ENCODE assay signal across 1 cellular context in genomic region chr1:247113094-247113497, GRCh38.
TF ChIP-seq lines count a peak whose summit lies in the region.

No MANE protein-coding gene starts in this region.

TF ChIP-seq in HepG2, 621 proteins besides CTCF, POLR2A, EP300 and RAD21 (continued from another document and continues in another):
- peak; percentile 46 for TF ChIP-seq ELF3 (CRISPR knock-in tag; IDR thresholded peaks at IDR 0.05)
- TF ChIP-seq ZBTB40 (IDR thresholded peaks at IDR 0.05): no peak
- TF ChIP-seq ZBTB40 (CRISPR knock-in tag; IDR thresholded peaks at IDR 0.05): no peak
- no peak for TF ChIP-seq SRSF1 (optimal IDR thresholded peaks at IDR 0.05; ENCODE audit: low read depth, low read length)
- TF ChIP-seq, protein P1, sequence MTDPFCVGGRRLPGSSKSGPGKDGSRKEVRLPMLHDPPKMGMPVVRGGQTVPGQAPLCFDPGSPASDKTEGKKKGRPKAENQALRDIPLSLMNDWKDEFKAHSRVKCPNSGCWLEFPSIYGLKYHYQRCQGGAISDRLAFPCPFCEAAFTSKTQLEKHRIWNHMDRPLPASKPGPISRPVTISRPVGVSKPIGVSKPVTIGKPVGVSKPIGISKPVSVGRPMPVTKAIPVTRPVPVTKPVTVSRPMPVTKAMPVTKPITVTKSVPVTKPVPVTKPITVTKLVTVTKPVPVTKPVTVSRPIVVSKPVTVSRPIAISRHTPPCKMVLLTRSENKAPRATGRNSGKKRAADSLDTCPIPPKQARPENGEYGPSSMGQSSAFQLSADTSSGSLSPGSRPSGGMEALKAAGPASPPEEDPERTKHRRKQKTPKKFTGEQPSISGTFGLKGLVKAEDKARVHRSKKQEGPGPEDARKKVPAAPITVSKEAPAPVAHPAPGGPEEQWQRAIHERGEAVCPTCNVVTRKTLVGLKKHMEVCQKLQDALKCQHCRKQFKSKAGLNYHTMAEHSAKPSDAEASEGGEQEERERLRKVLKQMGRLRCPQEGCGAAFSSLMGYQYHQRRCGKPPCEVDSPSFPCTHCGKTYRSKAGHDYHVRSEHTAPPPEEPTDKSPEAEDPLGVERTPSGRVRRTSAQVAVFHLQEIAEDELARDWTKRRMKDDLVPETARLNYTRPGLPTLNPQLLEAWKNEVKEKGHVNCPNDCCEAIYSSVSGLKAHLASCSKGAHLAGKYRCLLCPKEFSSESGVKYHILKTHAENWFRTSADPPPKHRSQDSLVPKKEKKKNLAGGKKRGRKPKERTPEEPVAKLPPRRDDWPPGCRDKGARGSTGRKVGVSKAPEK (CRISPR knock-in tag; IDR thresholded peaks at IDR 0.05; ENCODE audit: borderline replicate concordance): no peak
- no peak for TF ChIP-seq IKZF4 (CRISPR knock-in tag; IDR thresholded peaks at IDR 0.05; ENCODE audit: borderline replicate concordance, low read depth, not compliant biosample characterization)
- no peak for TF ChIP-seq ZNF430 (CRISPR knock-in tag; IDR thresholded peaks at IDR 0.05)
- no peak for TF ChIP-seq SKI (IDR thresholded peaks at IDR 0.05; ENCODE audit: partially characterized antibody)
- TF ChIP-seq, protein P2, sequence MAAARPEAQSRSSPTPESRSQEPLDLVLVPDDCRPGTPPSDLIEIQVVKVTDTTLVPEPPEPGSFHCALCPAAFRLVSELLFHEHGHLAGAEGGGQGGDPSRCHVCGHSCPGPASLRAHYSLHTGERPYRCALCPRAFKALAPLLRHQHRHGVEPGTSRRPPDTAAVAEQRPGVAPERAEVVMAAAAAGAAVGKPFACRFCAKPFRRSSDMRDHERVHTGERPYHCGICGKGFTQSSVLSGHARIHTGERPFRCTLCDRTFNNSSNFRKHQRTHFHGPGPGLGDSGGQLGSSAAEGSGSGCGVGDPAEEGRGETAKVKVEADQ (CRISPR knock-in tag; IDR thresholded peaks at IDR 0.05; ENCODE audit: borderline replicate concordance): 0 out of 2 replicates have a peak, but pooled peaks have one; percentile 12
- TF ChIP-seq ZNF772 (CRISPR knock-in tag; IDR thresholded peaks at IDR 0.05): no peak
- no peak for TF ChIP-seq ZNF18 (CRISPR knock-in tag; IDR thresholded peaks at IDR 0.05; ENCODE audit: insufficient replicate concordance)
- TF ChIP-seq MLLT10 (CRISPR knock-in tag; IDR thresholded peaks at IDR 0.05): no peak
- no peak for TF ChIP-seq ZNF572 (CRISPR knock-in tag; IDR thresholded peaks at IDR 0.05)
- TF ChIP-seq ZMAT3 (CRISPR knock-in tag; conservative IDR thresholded peaks at IDR 0.05): no peak
- no peak; the same call in 1 of the 2 replicates for TF ChIP-seq ZNF318 (CRISPR knock-in tag; IDR thresholded peaks at IDR 0.05)
- TF ChIP-seq, protein P3, sequence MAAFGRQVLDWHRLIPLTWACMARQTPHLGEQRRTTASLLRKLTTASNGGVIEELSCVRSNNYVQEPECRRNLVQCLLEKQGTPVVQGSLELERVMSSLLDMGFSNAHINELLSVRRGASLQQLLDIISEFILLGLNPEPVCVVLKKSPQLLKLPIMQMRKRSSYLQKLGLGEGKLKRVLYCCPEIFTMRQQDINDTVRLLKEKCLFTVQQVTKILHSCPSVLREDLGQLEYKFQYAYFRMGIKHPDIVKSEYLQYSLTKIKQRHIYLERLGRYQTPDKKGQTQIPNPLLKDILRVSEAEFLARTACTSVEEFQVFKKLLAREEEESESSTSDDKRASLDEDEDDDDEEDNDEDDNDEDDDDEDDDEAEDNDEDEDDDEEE (CRISPR knock-in tag; IDR thresholded peaks at IDR 0.05): no peak
- peak; percentile 82 for TF ChIP-seq ATF3 (CRISPR knock-in tag; IDR thresholded peaks at IDR 0.05)
- TF ChIP-seq YEATS2 (CRISPR knock-in tag; IDR thresholded peaks at IDR 0.05; ENCODE audit: borderline replicate concordance): no peak
- TF ChIP-seq PRMT3 (CRISPR knock-in tag; IDR thresholded peaks at IDR 0.05; ENCODE audit: borderline replicate concordance, low read depth): no peak
- no peak for TF ChIP-seq FOXP1 (IDR thresholded peaks at IDR 0.05)
- TF ChIP-seq FOXP1 (CRISPR knock-in tag; IDR thresholded peaks at IDR 0.05): no peak
- no peak for TF ChIP-seq REXO4 (CRISPR knock-in tag; IDR thresholded peaks at IDR 0.05; ENCODE audit: borderline replicate concordance)
- TF ChIP-seq NRL (CRISPR knock-in tag; IDR thresholded peaks at IDR 0.05; ENCODE audit: borderline replicate concordance): no peak
- no peak for TF ChIP-seq SP4 (CRISPR knock-in tag; IDR thresholded peaks at IDR 0.05)
- peak; percentile 21; the same call in 1 of the 2 replicates for TF ChIP-seq ATF7 (IDR thresholded peaks at IDR 0.05)
- TF ChIP-seq ATF7 (CRISPR knock-in tag; IDR thresholded peaks at IDR 0.05): peak; percentile 76
- TF ChIP-seq ZKSCAN8 (CRISPR knock-in tag; IDR thresholded peaks at IDR 0.05; ENCODE audit: borderline replicate concordance): 0 out of 2 replicates have a peak, but pooled peaks have one; percentile 47
- peak; percentile 71 for TF ChIP-seq SKIL (CRISPR knock-in tag; IDR thresholded peaks at IDR 0.05; ENCODE audit: borderline replicate concordance)
- no peak for TF ChIP-seq ZNF777 (CRISPR knock-in tag; IDR thresholded peaks at IDR 0.05)
